Comparison of ENCODE assay signal across 9 cellular contexts in the genomic region with DNA sequence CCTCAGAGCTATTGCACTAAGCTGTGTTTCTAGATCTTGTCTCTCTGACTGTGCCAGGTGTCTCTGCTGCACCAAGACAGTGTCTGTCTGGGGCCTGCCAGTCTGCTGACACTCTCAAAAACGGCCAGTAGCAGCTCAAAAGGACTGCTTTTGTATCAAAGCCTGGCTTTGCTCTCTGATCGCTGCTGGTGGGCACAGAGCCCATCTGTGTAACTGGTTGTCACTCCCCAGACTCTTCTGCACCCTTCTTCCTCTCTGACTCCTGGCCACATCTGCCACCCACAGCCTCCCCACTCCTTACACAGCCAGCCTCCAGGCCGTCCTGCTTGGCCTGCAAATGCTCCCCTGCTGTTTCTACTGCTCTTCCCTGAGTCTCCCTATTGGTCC. TPM values are rescaled to one million over a fixed set of nuclear protein-coding genes. Genes with fewer than 3 reads are reported as not detected.
DNase-seq lines count a peak whose midpoint lies in the region; ATAC-seq and TF ChIP-seq lines count a peak whose summit lies in the region.
"Had no signal": no experiment of that assay in that cellular context is flagged by ENCODE, and none has a peak within 500 bp of the region (broad histone marks: within the 10 kb centered on the region; RNA-seq: fewer than 3 reads in every experiment).

No MANE protein-coding gene starts in this region.

- H3K4me1 ChIP-seq in testis: peaks cover 47% of the 10 kb centered on the region

- no peaks in the 10 kb centered on the region for H3K36me3 ChIP-seq in testis (ENCODE audit: low read depth, missing control alignments)

- no peak for TF ChIP-seq POLR2A in testis (IDR thresholded peaks at IDR 0.05)

- H3K36me3 Mint-ChIP-seq in activated T-cell treated with anti-CD3 and anti-CD28 coated beads, Interleukin-2, amount 50 U/mL, for 72 hours (ENCODE audit: insufficient read depth in 2 of 2): peaks cover 2 to 13% of the 10 kb centered on the region in 2 donors
- H3K36me3 Mint-ChIP-seq in mesothelial cell of epicardium: peaks cover 13% of the 10 kb centered on the region

- H3K4me3 Mint-ChIP-seq in activated T-cell treated with anti-CD3 and anti-CD28 coated beads, Interleukin-2, amount 50 U/mL, for 72 hours: no peak overlapping the region
- no peak overlapping the region for H3K4me3 Mint-ChIP-seq in mesothelial cell of epicardium

- peak in 1 of 2 donors; percentile 16 for ATAC-seq in activated T-cell treated with anti-CD3 and anti-CD28 coated beads, Interleukin-2, amount 50 U/mL, for 72 hours (replicated peaks in 1 of 2)
- ATAC-seq in HG02970 (IDR thresholded peaks at IDR 0.05; ENCODE audit: low FRiP score, unreplicated experiment): no peak

- H3K4me1 Mint-ChIP-seq in activated T-cell treated with anti-CD3 and anti-CD28 coated beads, Interleukin-2, amount 50 U/mL, for 72 hours (ENCODE audit: low read depth): peaks cover 51% of the 10 kb centered on the region
- peaks cover 41% of the 10 kb centered on the region for H3K4me1 Mint-ChIP-seq in mesothelial cell of epicardium

- H3K9me3 Mint-ChIP-seq in activated T-cell treated with anti-CD3 and anti-CD28 coated beads, Interleukin-2, amount 50 U/mL, for 72 hours: no peaks in the 10 kb centered on the region
- no peaks in the 10 kb centered on the region for H3K9me3 Mint-ChIP-seq in mesothelial cell of epicardium

- H3K4me3 ChIP-seq in testis: no peak overlapping the region

- 53 to 56% methylated on average over 3 of the region's 3 CpGs for WGBS in testis, 2 donors

- no peaks in the 10 kb centered on the region for H3K27me3 ChIP-seq in testis

- TF ChIP-seq CTCF in mesothelial cell of epicardium (IDR thresholded peaks at IDR 0.05; ENCODE audit: unreplicated experiment): no peak
- no peak for TF ChIP-seq CTCF in testis (IDR thresholded peaks at IDR 0.05)

- no peak for DNase-seq in activated T-cell treated with anti-CD3 and anti-CD28 coated beads, Interleukin-2, amount 50 U/mL, for 72 hours
- DNase-seq in activated T-cell treated with anti-CD3 and anti-CD28 coated beads for 4 hours (no peak), mesothelial cell of epicardium (ENCODE audit: low spot score in 2 of 2, unreplicated experiment in 2 of 2) (no peak), testis (peak; percentile 56), DMS153 (lab: John Stamatoyannopoulos, UW) (no peak), HCEC 1CT (no peak)

- no peaks in the 10 kb centered on the region for H3K27me3 Mint-ChIP-seq in activated T-cell treated with anti-CD3 and anti-CD28 coated beads, Interleukin-2, amount 50 U/mL, for 72 hours (ENCODE audit: low read depth)
- H3K27me3 Mint-ChIP-seq in mesothelial cell of epicardium (ENCODE audit: low read depth): no peaks in the 10 kb centered on the region

- peak overlapping the region; percentile 77 for H3K27ac Mint-ChIP-seq in activated T-cell treated with anti-CD3 and anti-CD28 coated beads, Interleukin-2, amount 50 U/mL, for 72 hours
- peak overlapping the region; percentile 67 for H3K27ac Mint-ChIP-seq in mesothelial cell of epicardium

- no peaks in the 10 kb centered on the region for H3K9me3 ChIP-seq in testis

- intact Hi-C loops in testis (cut with DNase I; ENCODE audit: low total_unique reads): no loop called here

- H3K27ac ChIP-seq in angular gyrus (ENCODE audit: low read depth, low read length) (peak overlapping the region; percentile 5), testis (no peak overlapping the region)
- H3K27ac ChIP-seq: C4-2B had no signal

RNA-seq across cellular contexts. Expression of a gene that starts 26.5 kb away (rescaled TPM):
- total RNA-seq in activated T-cell treated with anti-CD3 and anti-CD28 coated beads, Interleukin-2, amount 50 U/mL, for 72 hours: 100 to 1,000 TPM; 106 to 113 TPM
- total RNA-seq in mesothelial cell of epicardium (129 to 135 TPM (median 129 TPM) in 3 replicates), testis (100 to 1,000 TPM in 1 of 2 donors, 10 to 100 TPM in 1; 81.6 to 101 TPM)
- 71.0 TPM for polyA plus RNA-seq in testis (ENCODE audit: insufficient read depth, low read depth, low replicate concordance)

RNA-seq across cellular contexts. Expression of a gene that starts 38.3 kb away (rescaled TPM):
- 10 to 100 TPM; 21.4 to 26.5 TPM for total RNA-seq in activated T-cell treated with anti-CD3 and anti-CD28 coated beads, Interleukin-2, amount 50 U/mL, for 72 hours
- total RNA-seq in mesothelial cell of epicardium: 58.4 to 60.3 TPM (median 59.9 TPM) in 3 replicates
- 10 to 100 TPM; 39.8 to 41.7 TPM for total RNA-seq in testis
- 18.1 TPM for polyA plus RNA-seq in testis (ENCODE audit: insufficient read depth, low read depth, low replicate concordance)
